16 cellular contexts compared by ENCODE assay signal in genomic region chr17:17420035-17420434, GRCh38. TPM values are rescaled to one million over a fixed set of nuclear protein-coding genes. Genes with fewer than 3 reads are reported as not detected.
DNase-seq lines count a peak whose midpoint lies in the region; ATAC-seq and TF ChIP-seq lines count a peak whose summit lies in the region.
"Had no signal": no experiment of that assay in that cellular context is flagged by ENCODE, and none has a peak within 500 bp of the region (broad histone marks: within the 10 kb centered on the region; RNA-seq: fewer than 3 reads in every experiment).

No MANE protein-coding gene starts in this region.

- no peaks in the 10 kb centered on the region for H3K36me3 Mint-ChIP-seq in stimulated activated naive CD8-positive, alpha-beta T cell treated with anti-CD3 and anti-CD28 coated beads, Interleukin-15, Interleukin-2, amounts not matched to agents 100 ng/mL and 50 ng/mL, for 24 hours (ENCODE audit: low read depth)

- peaks cover 3% of the 10 kb centered on the region for H3K9me3 Mint-ChIP-seq in stimulated activated naive CD8-positive, alpha-beta T cell treated with anti-CD3 and anti-CD28 coated beads, Interleukin-15, Interleukin-2, amounts not matched to agents 100 ng/mL and 50 ng/mL, for 24 hours

- H3K27ac ChIP-seq in osteoblast (ENCODE audit: low read depth, low read length) (peak overlapping the region; percentile 87), aorta (ENCODE audit: low read depth in 1 of 2, low read length in 2 of 2) (no peak overlapping the region)

- DNase-seq in stimulated activated naive CD8-positive, alpha-beta T cell treated with anti-CD3 and anti-CD28 coated beads, Interleukin-15, Interleukin-2, amounts not matched to agents 100 U/mL and 50 U/mL, for 24 hours: no peak
- DNase-seq in fibroblast of gingiva (ENCODE audit: low read depth) (peak; percentile 69), osteoblast (ENCODE audit: insufficient read length, low spot score, missing footprints) (no peak), aorta (no peak), NCI-H82 (lab: John Stamatoyannopoulos, UW) (no peak), NCI-H2171 (lab: John Stamatoyannopoulos, UW) (no peak)
- DNase-seq: ACHN; activated CD4-positive, CD25-positive, alpha-beta regulatory T cell treated with anti-CD3 and anti-CD28 coated beads, Interleukin-2, amount 50 U/mL, for 72 hours; activated gamma-delta T cell treated with Interleukin-2 at 50 U/mL for 16 hours; effector CD4-positive, alpha-beta T cell; left lung; NCI-H146; stimulated activated naive CD4-positive, alpha-beta T cell treated with Interleukin-2 at 50 U/mL for 16 hours had no signal

- peak overlapping the region; percentile 4 for H3K4me2 ChIP-seq in osteoblast (ENCODE audit: insufficient read depth, low read length)

- TF ChIP-seq CTCF in osteoblast (IDR thresholded peaks at IDR 0.05; ENCODE audit: extremely low read depth, low read depth, low read length): no peak

- no peaks in the 10 kb centered on the region for H3K79me2 ChIP-seq in osteoblast (ENCODE audit: insufficient read depth, low read length)

- H3K27me3 Mint-ChIP-seq in stimulated activated naive CD8-positive, alpha-beta T cell treated with anti-CD3 and anti-CD28 coated beads, Interleukin-15, Interleukin-2, amounts not matched to agents 100 ng/mL and 50 ng/mL, for 24 hours: no peaks in the 10 kb centered on the region

- no peaks in the 10 kb centered on the region for H3K9me3 ChIP-seq in osteoblast (ENCODE audit: low read depth, low read length)
- H3K9me3 ChIP-seq in aorta (ENCODE audit: control insufficient read depth, low read length): no peaks in the 10 kb centered on the region

- ATAC-seq in stimulated activated naive CD8-positive, alpha-beta T cell treated with anti-CD3 and anti-CD28 coated beads, Interleukin-15, Interleukin-2, amounts not matched to agents 100 U/mL and 50 U/mL, for 24 hours: no peak
- ATAC-seq in aorta (ENCODE audit: low FRiP score) (peak; percentile 39), HG03025 (IDR thresholded peaks at IDR 0.05; ENCODE audit: low FRiP score, unreplicated experiment) (no peak)
- ATAC-seq: GM12878 had no signal

- no peak overlapping the region for H3K4me3 Mint-ChIP-seq in stimulated activated naive CD8-positive, alpha-beta T cell treated with anti-CD3 and anti-CD28 coated beads, Interleukin-15, Interleukin-2, amounts not matched to agents 100 ng/mL and 50 ng/mL, for 24 hours

- no peaks in the 10 kb centered on the region for H3K27me3 ChIP-seq in osteoblast (ENCODE audit: insufficient read depth, low read length)
- no peaks in the 10 kb centered on the region for H3K27me3 ChIP-seq in aorta (ENCODE audit: control insufficient read depth in 1 of 2, insufficient read depth in 2 of 2, low read length in 1 of 2)
- H3K27me3 ChIP-seq: left lung had no signal

- no peaks in the 10 kb centered on the region for H4K20me1 ChIP-seq in osteoblast (ENCODE audit: insufficient read depth, low read length)

- peak overlapping the region; percentile 81 for H2AFZ ChIP-seq in osteoblast (ENCODE audit: low read length)

- WGBS in aorta, 2 donors: 49 to 67% methylated on average over 3 of the region's 3 CpGs

- H3K4me3 ChIP-seq in osteoblast (ENCODE audit: insufficient read depth, low read length) (no peak overlapping the region), aorta (ENCODE audit: low read length in 2 of 2) (no peak overlapping the region)
- H3K4me3 ChIP-seq: GM12878, left lung had no signal

- H3K4me1 ChIP-seq in osteoblast (ENCODE audit: insufficient read depth, low read length) (peaks cover 41% of the 10 kb centered on the region), aorta (ENCODE audit: control insufficient read depth in 1 of 2, insufficient read depth in 2 of 2, low read length in 2 of 2) (no peaks in the 10 kb centered on the region)

- peaks cover 21% of the 10 kb centered on the region for H3K4me1 Mint-ChIP-seq in stimulated activated naive CD8-positive, alpha-beta T cell treated with anti-CD3 and anti-CD28 coated beads, Interleukin-15, Interleukin-2, amounts not matched to agents 100 ng/mL and 50 ng/mL, for 24 hours (ENCODE audit: low read depth)

- intact Hi-C loops in aorta (cut with DNase I): no loop called here

- H3K36me3 ChIP-seq in osteoblast (ENCODE audit: insufficient read depth, low read length): no peaks in the 10 kb centered on the region
- no peaks in the 10 kb centered on the region for H3K36me3 ChIP-seq in aorta (ENCODE audit: control insufficient read depth in 1 of 2, insufficient read depth in 2 of 2, low read length in 1 of 2)
- H3K36me3 ChIP-seq: left lung had no signal

- H3K27ac Mint-ChIP-seq in stimulated activated naive CD8-positive, alpha-beta T cell treated with anti-CD3 and anti-CD28 coated beads, Interleukin-15, Interleukin-2, amounts not matched to agents 100 ng/mL and 50 ng/mL, for 24 hours: peak overlapping the region; percentile 78

RNA-seq across cellular contexts. Expression of gene MED9, which starts 56.8 kb away (rescaled TPM):
- total RNA-seq in osteoblast (15.6 and 17.0 TPM in 2 replicates), aorta (10 to 100 TPM in 1 of 2 donors, 1 to 10 TPM in 1; 7.7 to 11.1 TPM)
- 1 to 10 TPM; 6.6 to 7.9 TPM for polyA plus RNA-seq in aorta
